ENCODE assay signal across 1 cellular context in genomic region chr5:122896598-122897282, GRCh38.
TF ChIP-seq lines count a peak whose summit lies in the region.

No MANE protein-coding gene starts in this region.

TF ChIP-seq in GM23338, 12 proteins besides CTCF, POLR2A, EP300 and RAD21 (continued from another document):
- TF ChIP-seq ZNF462 (CRISPR knock-in tag; IDR thresholded peaks at IDR 0.05): no peak
- TF ChIP-seq STAT1 (IDR thresholded peaks at IDR 0.05; ENCODE audit: unreplicated experiment): no peak
- no peak for TF ChIP-seq JUNB (IDR thresholded peaks at IDR 0.05; ENCODE audit: unreplicated experiment)
- TF ChIP-seq REST (IDR thresholded peaks at IDR 0.05; ENCODE audit: unreplicated experiment): no peak
- no peak for TF ChIP-seq POLR2AphosphoS5 (IDR thresholded peaks at IDR 0.05; ENCODE audit: low read depth)
- TF ChIP-seq EZH2phosphoT487 (IDR thresholded peaks at IDR 0.05; ENCODE audit: unreplicated experiment): no peak
